9 cellular contexts compared by ENCODE assay signal in genomic region chr3:192850501-192850981, GRCh38.
DNase-seq lines count a peak whose midpoint lies in the region; ATAC-seq and TF ChIP-seq lines count a peak whose summit lies in the region.
"Had no signal": no experiment of that assay in that cellular context is flagged by ENCODE, and none has a peak within 500 bp of the region (broad histone marks: within the 10 kb centered on the region; RNA-seq: fewer than 3 reads in every experiment).

No MANE protein-coding gene starts in this region.

- H3K4me3 Mint-ChIP-seq in chondrocyte (ENCODE audit: unreplicated experiment), result peak overlapping the region; percentile 9

- no TSS peak for BruUV-seq in PC-3 (replicated peaks; lab: Mats Ljungman, UMichigan)

- intact Hi-C loops in PC-3 (cut with micrococcal nuclease) (loop anchor here (2.0 kb wide), 2 partner anchors 24 to 34 kb away; no protein-coding TSS in a partner anchor), uterus (cut with DNase I; ENCODE audit: low total_unique reads) (no loop called here)

- CTCF ChIA-PET in PC-3 (lab: Charles Lee), result interaction anchor here (0.6 to 0.7 kb wide), 2 partner anchors 64 to 893 kb away, joined by 3 to 4 read pairs; no protein-coding TSS in a partner anchor

- peak overlapping the region; percentile 30 for H3K9ac ChIP-seq in PC-3 (ENCODE audit: low read length)
- H3K9ac ChIP-seq: KMS-11 had no signal

- DNase-seq in PC-3, result peak; percentile 94
- no peak for DNase-seq in chondrocyte (ENCODE audit: low spot score)
- DNase-seq in stimulated activated CD4-positive, alpha-beta T cell treated with anti-CD3 and anti-CD28 coated beads, Interleukin-4, amount 100 ng/mL, for 1 hour, result peak; percentile 44
- no peak for DNase-seq in SK-N-DZ (ENCODE audit: low spot score)
- no peak for DNase-seq in DMS153 (lab: John Stamatoyannopoulos, UW)
- no peak for DNase-seq in uterus

- no peaks in the 10 kb centered on the region for H3K27me3 ChIP-seq in PC-3 (ENCODE audit: low read length)
- H3K27me3 ChIP-seq in uterus, result no peaks in the 10 kb centered on the region

- H3K4me2 ChIP-seq in PC-3 (ENCODE audit: low read length), result peak overlapping the region; percentile 79
- H3K4me2 ChIP-seq: KMS-11 had no signal

- no peaks in the 10 kb centered on the region for H3K27me3 Mint-ChIP-seq in chondrocyte (ENCODE audit: low read depth)

- H3K4me1 ChIP-seq in PC-3 (ENCODE audit: insufficient read depth, low read length), result peaks cover 54% of the 10 kb centered on the region
- H3K4me1 ChIP-seq in uterus, result no peaks in the 10 kb centered on the region

- H3K27ac Mint-ChIP-seq in chondrocyte (ENCODE audit: unreplicated experiment), result peak overlapping the region; percentile 66

- peak; percentile 63 for ATAC-seq in GM18511 (IDR thresholded peaks at IDR 0.05; ENCODE audit: unreplicated experiment)
- ATAC-seq in HG02610 (IDR thresholded peaks at IDR 0.05; ENCODE audit: unreplicated experiment), result peak; percentile 69
- peak; percentile 82 for ATAC-seq in PC-3

- H3K4me3 ChIP-seq in PC-3 (ENCODE audit: low read length) (peak overlapping the region; percentile 48; the same call in 1 of the 2 replicates), uterus (no peak overlapping the region)

- H3K36me3 Mint-ChIP-seq in chondrocyte (ENCODE audit: low read depth), result peaks cover 3% of the 10 kb centered on the region

- H3F3A ChIP-seq in PC-3 (ENCODE audit: low read length, unreplicated experiment), result peaks cover 7% of the 10 kb centered on the region

- no peak for TF ChIP-seq POLR2A in uterus (IDR thresholded peaks at IDR 0.05)

- H3K9me2 ChIP-seq in PC-3 (replicated peaks; ENCODE audit: low read length), result no peaks in the 10 kb centered on the region

- peaks cover 4% of the 10 kb centered on the region for H3K9me3 Mint-ChIP-seq in chondrocyte (ENCODE audit: low read depth)

- H3K79me2 ChIP-seq in PC-3 (ENCODE audit: low read length), result peaks cover 90% of the 10 kb centered on the region

- peak overlapping the region; percentile 75 for H3K27ac ChIP-seq in PC-3 (ENCODE audit: low read length)
- H3K27ac ChIP-seq in uterus, result no peak overlapping the region
- H3K27ac ChIP-seq: KMS-11 had no signal

- H2AFZ ChIP-seq in PC-3 (ENCODE audit: low read length), result peak overlapping the region; percentile 33; the same call in 1 of the 2 replicates

- H3K36me3 ChIP-seq in PC-3 (ENCODE audit: low read depth, low read length), result peaks cover 8% of the 10 kb centered on the region; the same call in 1 of the 2 replicates
- no peaks in the 10 kb centered on the region for H3K36me3 ChIP-seq in uterus

- TF ChIP-seq CTCF in PC-3 (conservative IDR thresholded peaks at IDR 0.05; ENCODE audit: low read depth, low read length) (no peak), chondrocyte (IDR thresholded peaks at IDR 0.05) (no peak), uterus (IDR thresholded peaks at IDR 0.05) (no peak)

- H4K20me1 ChIP-seq in PC-3 (ENCODE audit: low read length), result peaks cover 35% of the 10 kb centered on the region

- no peaks in the 10 kb centered on the region for H3K9me3 ChIP-seq in PC-3 (ENCODE audit: low read length)
- no peaks in the 10 kb centered on the region for H3K9me3 ChIP-seq in uterus

- POLR2A ChIA-PET in PC-3 (lab: Charles Lee; ENCODE audit: unreplicated experiment), result interaction anchor here (0.6 kb wide), 1 partner anchor 68 kb away, joined by 6 read pairs; no protein-coding TSS in a partner anchor

- peaks cover 50% of the 10 kb centered on the region for H3K4me1 Mint-ChIP-seq in chondrocyte (ENCODE audit: low read depth)

Comparison
In these comparisons a context has a peak if more than half of its experiments do, and no peak if none do; other contexts are left out.
1. DNase-seq: peak in PC-3 (single experiment) and stimulated activated CD4-positive, alpha-beta T cell treated with anti-CD3 and anti-CD28 coated beads, Interleukin-4, amount 100 ng/mL, for 1 hour (single experiment); none in chondrocyte (single experiment), SK-N-DZ (single experiment), DMS153 (single experiment) and uterus (0 of 2).
2. Peak in every context shown above with its lines, with median percentiles within 50 percentile points of each other: ATAC-seq.